ENCODE assay signal across 8 cellular contexts in the genomic region with DNA sequence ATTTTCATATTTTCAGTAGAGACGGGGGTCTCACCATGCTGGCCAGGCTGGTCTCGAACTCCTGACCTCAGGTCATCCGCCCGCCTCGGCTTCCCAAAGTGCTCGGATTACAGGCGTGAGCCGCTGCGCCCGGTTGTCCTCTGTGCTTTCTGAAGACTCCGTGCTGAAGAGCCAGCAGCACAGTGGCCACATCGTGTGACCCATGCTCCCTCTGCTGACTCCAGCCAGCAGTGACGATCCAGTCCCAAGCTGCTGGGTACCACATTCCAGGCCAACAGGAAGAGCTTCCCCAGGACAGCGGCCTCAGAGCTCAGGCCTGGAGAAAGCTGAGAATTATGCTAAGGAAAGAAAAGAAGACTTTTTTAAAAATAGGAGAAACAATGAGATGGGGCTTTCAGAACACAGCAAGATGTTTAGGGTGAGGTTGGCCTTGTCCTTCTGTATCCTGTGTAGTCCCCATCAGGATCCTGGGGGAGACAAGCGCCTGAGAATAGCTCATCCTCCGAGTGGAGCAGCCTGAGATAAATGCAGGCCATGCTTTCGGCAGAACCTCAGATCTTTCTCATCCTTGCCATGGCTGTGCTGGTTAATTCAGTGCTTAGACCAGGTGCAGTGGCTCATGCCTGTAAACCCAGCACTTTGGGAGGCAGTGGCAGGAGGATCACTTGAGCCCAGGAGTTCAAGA.
DNase-seq lines count a peak whose midpoint lies in the region; ATAC-seq, FAIRE-seq and TF ChIP-seq lines count a peak whose summit lies in the region.

No MANE protein-coding gene starts in this region.

- no peaks in the 10 kb centered on the region for H3K4me1 ChIP-seq in kidney (ENCODE audit: control insufficient read depth in 1 of 2, insufficient read depth in 1 of 2, low read depth in 1 of 2, low read length in 2 of 2)

- FAIRE-seq in kidney (lab: Jason Lieb, UNC), result no peak

- H3K9ac ChIP-seq in kidney (ENCODE audit: low read length in 2 of 2), result no peak overlapping the region

- no peaks in the 10 kb centered on the region for H3K9me3 ChIP-seq in kidney (ENCODE audit: control insufficient read depth in 1 of 2, low read length in 2 of 2)

- H3K27ac ChIP-seq in VCaP, result no peak overlapping the region
- no peak overlapping the region for H3K27ac ChIP-seq in kidney (ENCODE audit: low read depth in 2 of 2, low read length in 2 of 2)

- H3K4me3 ChIP-seq in AG10803 (ENCODE audit: low read length) (no peak overlapping the region), kidney (ENCODE audit: low read length in 2 of 2) (no peak overlapping the region)

- H3K36me3 ChIP-seq in kidney (ENCODE audit: control insufficient read depth in 1 of 2, insufficient read depth in 2 of 2, low read length in 2 of 2), result no peaks in the 10 kb centered on the region

- TF ChIP-seq CTCF in AG10803 (conservative IDR thresholded peaks at IDR 0.05; ENCODE audit: low read length), result no peak; the same call in 1 of the 2 replicates
- TF ChIP-seq CTCF in VCaP (conservative IDR thresholded peaks at IDR 0.05), result peak; percentile 84
- no peak for TF ChIP-seq CTCF in kidney (IDR thresholded peaks at IDR 0.05; ENCODE audit: borderline replicate concordance, extremely low read depth, insufficient read depth)

- ATAC-seq in HG02840 (IDR thresholded peaks at IDR 0.05; ENCODE audit: low FRiP score, unreplicated experiment), result no peak
- no peak for ATAC-seq in HG03460 (IDR thresholded peaks at IDR 0.05; ENCODE audit: unreplicated experiment)

- DNase-seq in AG10803 (ENCODE audit: low read depth) (peak; percentile 21), HK-2 (ENCODE audit: unreplicated experiment) (peak; percentile 55), kidney (peak; percentile 70), activated gamma-delta T cell (lab: John Stamatoyannopoulos, UW) (no peak), NCI-H2081 treated with DMSO at 0.1 percent for 48 hours (lab: John Stamatoyannopoulos, UW) (no peak)

- intact Hi-C loops in kidney (cut with DNase I), result no loop called here

Comparison
In these comparisons a context has a peak if more than half of its experiments do, and no peak if none do; other contexts are left out.
1. DNase-seq: peak in AG10803 (single experiment), HK-2 (single experiment) and kidney (single experiment); none in activated gamma-delta T cell (single experiment) and NCI-H2081 treated with DMSO at 0.1 percent for 48 hours (single experiment).